12 cellular contexts compared by ENCODE assay signal in the genomic region with DNA sequence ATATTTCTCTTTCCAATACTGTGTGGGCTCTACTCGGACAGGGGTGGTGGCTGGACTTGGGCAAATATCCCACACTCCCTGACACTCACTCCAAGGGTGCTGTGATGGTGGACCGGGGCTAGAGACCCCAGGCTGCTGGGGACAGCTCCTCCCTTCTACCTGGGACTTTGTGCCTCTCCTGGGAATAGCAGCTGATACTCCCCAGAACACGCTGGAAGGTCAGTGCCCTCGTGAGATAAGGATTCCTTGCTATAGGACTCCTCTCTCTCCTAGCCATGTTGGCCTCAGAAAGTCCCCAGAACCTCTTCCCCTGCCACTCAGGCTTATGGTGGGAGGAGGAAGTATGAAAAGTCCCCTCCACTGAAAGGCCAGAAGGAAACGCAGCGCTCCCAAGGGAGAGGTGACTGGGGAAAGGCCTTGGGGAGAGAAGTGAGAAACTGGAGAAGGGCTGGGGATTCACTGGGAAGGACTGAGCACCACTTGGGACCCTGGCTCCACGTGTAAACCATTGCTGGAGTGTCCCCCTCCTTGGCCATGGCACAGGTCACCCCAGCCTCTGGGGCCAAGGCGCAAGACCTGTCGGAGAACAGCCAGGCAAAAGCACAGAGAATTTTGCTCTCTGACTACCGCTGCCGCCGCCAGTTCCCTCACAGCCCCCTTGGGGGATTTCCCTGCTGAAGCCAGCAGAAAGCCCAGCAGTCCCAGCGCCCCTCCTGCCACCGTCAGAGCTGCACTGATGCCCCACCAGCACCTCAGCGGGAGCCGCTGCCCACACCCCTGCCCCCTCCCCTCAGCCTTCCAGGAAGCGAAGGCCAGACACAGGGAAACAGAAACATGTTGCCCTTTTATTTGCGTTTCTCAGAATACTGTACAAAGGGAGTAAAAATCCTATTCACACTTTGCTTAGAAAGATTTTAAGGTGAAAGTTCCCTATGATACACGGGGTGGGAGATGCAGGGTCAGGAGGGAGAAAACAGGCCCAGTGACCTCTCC. TPM values are rescaled to one million over a fixed set of nuclear protein-coding genes. Genes with fewer than 3 reads are reported as not detected.
DNase-seq lines count a peak whose midpoint lies in the region; ATAC-seq, FAIRE-seq and TF ChIP-seq lines count a peak whose summit lies in the region.
"Had no signal": no experiment of that assay in that cellular context is flagged by ENCODE, and none has a peak within 500 bp of the region (broad histone marks: within the 10 kb centered on the region; RNA-seq: fewer than 3 reads in every experiment).

No MANE protein-coding gene starts in this region.

- FAIRE-seq in GM12892 (lab: Jason Lieb, UNC): peak; percentile 30
- FAIRE-seq: keratinocyte had no signal

- H3K27me3 Mint-ChIP-seq in activated naive CD8-positive, alpha-beta T cell treated with anti-CD3 and anti-CD28 coated beads, Interleukin-2, amount 50 U/mL, for 24 hours: no peaks in the 10 kb centered on the region

- ATAC-seq in activated naive CD8-positive, alpha-beta T cell treated with anti-CD3 and anti-CD28 coated beads, Interleukin-2, amount 50 U/mL, for 24 hours: peak; percentile 72

- no peak overlapping the region for H3K4me3 ChIP-seq in thyroid gland (replicated peaks in 1 of 3)
- H3K4me3 ChIP-seq: transverse colon had no signal

- no peak for TF ChIP-seq CTCF in thyroid gland (IDR thresholded peaks at IDR 0.05)

- DNase-seq in GM12892 (ENCODE audit: insufficient read length): peak; percentile 54
- peak; percentile 40 to 66 for DNase-seq in activated CD4-positive, alpha-beta T cell treated with anti-CD3 and anti-CD28 coated beads for 4 hours
- DNase-seq in activated naive CD8-positive, alpha-beta T cell treated with anti-CD3 and anti-CD28 coated beads, Interleukin-2, amount 50 U/mL, for 24 hours: peak; percentile 77
- peak; percentile 27 to 49 (median 30) for DNase-seq in stimulated activated CD4-positive, alpha-beta T cell treated with anti-CD3 and anti-CD28 coated beads, TNF-alpha, amount 100 ng/mL, for 4 hours (ENCODE audit: low read depth in 3 of 3)
- DNase-seq in NCI-H510A (lab: John Stamatoyannopoulos, UW): no peak
- DNase-seq in H4 (ENCODE audit: low spot score): no peak
- DNase-seq in thyroid gland: no peak
- DNase-seq in HPDE6-E6E7 (ENCODE audit: extremely low spot score): no peak
- DNase-seq: transverse colon had no signal

- 83 to 84% methylated on average over 18 to 19 of the region's 19 CpGs for WGBS in thyroid gland, 2 donors

- intact Hi-C loops in thyroid gland (cut with DNase I): no loop called here

- H3K4me1 ChIP-seq in thyroid gland: peaks cover under 1 to 17% of the 10 kb centered on the region in 2 donors

- no peaks in the 10 kb centered on the region for H3K9me3 Mint-ChIP-seq in activated naive CD8-positive, alpha-beta T cell treated with anti-CD3 and anti-CD28 coated beads, Interleukin-2, amount 50 U/mL, for 24 hours

- no peak overlapping the region for H3K27ac ChIP-seq in thyroid gland

- no peaks in the 10 kb centered on the region for H3K9me3 ChIP-seq in thyroid gland
- H3K9me3 ChIP-seq: transverse colon had no signal

- no peaks in the 10 kb centered on the region for H3K27me3 ChIP-seq in thyroid gland
- H3K27me3 ChIP-seq: transverse colon had no signal

- TF ChIP-seq POLR2A in GM12892 (IDR thresholded peaks at IDR 0.05; ENCODE audit: low read depth, low read length) (no peak), thyroid gland (IDR thresholded peaks at IDR 0.05) (no peak)

- H3K36me3 Mint-ChIP-seq in activated naive CD8-positive, alpha-beta T cell treated with anti-CD3 and anti-CD28 coated beads, Interleukin-2, amount 50 U/mL, for 24 hours (ENCODE audit: low read depth): peaks cover 19% of the 10 kb centered on the region

- H3K4me1 Mint-ChIP-seq in activated naive CD8-positive, alpha-beta T cell treated with anti-CD3 and anti-CD28 coated beads, Interleukin-2, amount 50 U/mL, for 24 hours: peaks cover 82% of the 10 kb centered on the region

- H3K36me3 ChIP-seq in thyroid gland: peaks cover 29 to 34% of the 10 kb centered on the region in 2 donors

- peak overlapping the region; percentile 88 for H3K27ac Mint-ChIP-seq in activated naive CD8-positive, alpha-beta T cell treated with anti-CD3 and anti-CD28 coated beads, Interleukin-2, amount 50 U/mL, for 24 hours

- H3K4me3 Mint-ChIP-seq in activated naive CD8-positive, alpha-beta T cell treated with anti-CD3 and anti-CD28 coated beads, Interleukin-2, amount 50 U/mL, for 24 hours: peak overlapping the region; percentile 50

RNA-seq across cellular contexts. Expression of gene GSDMB, which starts 2.1 kb away (rescaled TPM):
- 8.6 TPM for polyA plus RNA-seq in GM12892 (2012; ENCODE audit: missing spikeins)
- 0.10 TPM in 1 of 2 replicates, not detected in the other for total RNA-seq in H4 (2014; rRNA removed; shearing (Covaris generic))
- 10 to 100 TPM in 1 of 4 donors, 1 to 10 TPM in 3; 7.7 to 13.2 (median 8.3) TPM for total RNA-seq in thyroid gland

RNA-seq across cellular contexts. Expression of gene ORMDL3, which starts 6.9 kb away (rescaled TPM):
- polyA plus RNA-seq in GM12892 (2012; ENCODE audit: missing spikeins): 41.1 TPM
- 21.8 and 24.0 TPM in 2 replicates for total RNA-seq in H4 (2014; rRNA removed; shearing (Covaris generic))
- 100 to 1,000 TPM in 2 of 4 donors, 10 to 100 TPM in 2; 81.4 to 125 (median 99.0) TPM for total RNA-seq in thyroid gland

RNA-seq across cellular contexts. Expression of gene LRRC3C, which starts 7.0 kb away (rescaled TPM):
- polyA plus RNA-seq in GM12892 (2012; ENCODE audit: missing spikeins): not detected
- total RNA-seq in H4 (2014; rRNA removed; shearing (Covaris generic)): not detected in 2 replicates
- total RNA-seq in thyroid gland: not detected
- total RNA-seq: activated CD8-positive, alpha-beta memory T cell treated with anti-CD3 and anti-CD28 coated beads for 36 hours; LHCN-M2; transverse colon had no signal
- polyA plus RNA-seq: keratinocyte had no signal

RNA-seq across cellular contexts. Expression of gene GSDMA, which starts 42.3 kb away (rescaled TPM):
- not detected for polyA plus RNA-seq in GM12892 (2012; ENCODE audit: missing spikeins)
- not detected in 2 replicates for total RNA-seq in H4 (2014; rRNA removed; shearing (Covaris generic))
- total RNA-seq in thyroid gland: not detected
- total RNA-seq: LHCN-M2 had no signal

RNA-seq across cellular contexts. Expression of gene ZPBP2, which starts 52.5 kb away (rescaled TPM):
- polyA plus RNA-seq in GM12892 (2012; ENCODE audit: missing spikeins): 3.1 TPM
- not detected in 2 replicates for total RNA-seq in H4 (2014; rRNA removed; shearing (Covaris generic))
- total RNA-seq in thyroid gland: under 1 TPM in 1 of 4 donors, not detected in 3; 0.40 TPM
- total RNA-seq: LHCN-M2 had no signal
- polyA plus RNA-seq: keratinocyte had no signal

Comparison
In these comparisons a context has a peak if more than half of its experiments do, and no peak if none do; other contexts are left out.
1. DNase-seq: peak in GM12892 (single experiment), activated CD4-positive, alpha-beta T cell treated with anti-CD3 and anti-CD28 coated beads for 4 hours (2 of 2), activated naive CD8-positive, alpha-beta T cell treated with anti-CD3 and anti-CD28 coated beads, Interleukin-2, amount 50 U/mL, for 24 hours (single experiment) and stimulated activated CD4-positive, alpha-beta T cell treated with anti-CD3 and anti-CD28 coated beads, TNF-alpha, amount 100 ng/mL, for 4 hours (3 of 3); none in NCI-H510A (single experiment), H4 (single experiment), thyroid gland (0 of 2) and HPDE6-E6E7 (single experiment).